Comparison of ENCODE assay signal across 12 cellular contexts in genomic region chr12:124856132-124856841, GRCh38. TPM values are rescaled to one million over a fixed set of nuclear protein-coding genes. Genes with fewer than 3 reads are reported as not detected.
DNase-seq lines count a peak whose midpoint lies in the region; ATAC-seq, FAIRE-seq and TF ChIP-seq lines count a peak whose summit lies in the region.
"Had no signal": no experiment of that assay in that cellular context is flagged by ENCODE, and none has a peak within 500 bp of the region (broad histone marks: within the 10 kb centered on the region; RNA-seq: fewer than 3 reads in every experiment).

No MANE protein-coding gene starts in this region.

- H2BK20ac ChIP-seq in H1 (ENCODE audit: low read length), result no peak overlapping the region

- H3K14ac ChIP-seq in H1 (ENCODE audit: insufficient read length), result no peak overlapping the region

- FAIRE-seq in H1 (lab: Jason Lieb, UNC) (no peak), D721Med (lab: Jason Lieb, UNC) (no peak)
- FAIRE-seq: keratinocyte had no signal

- no peak overlapping the region for H2BK12ac ChIP-seq in H1 (ENCODE audit: low read depth, low read length)

- H3K4me2 ChIP-seq in H1 (ENCODE audit: insufficient read depth in 1 of 2, low read depth in 2 of 2, low read length in 2 of 2) (no peak overlapping the region), osteoblast (ENCODE audit: insufficient read depth, low read length) (no peak overlapping the region)

- H2BK5ac ChIP-seq in H1 (ENCODE audit: low read depth, low read length), result no peak overlapping the region; the same call in 1 of the 2 replicates

- H3K36me3 ChIP-seq in H1 (ENCODE audit: control insufficient read depth in 2 of 4, insufficient read depth in 4 of 4, low read length in 3 of 4) (peaks cover 0 to 2% (median 0%) of the 10 kb centered on the region in 4 experiments; a peak in 1 of 8 replicates), osteoblast (ENCODE audit: insufficient read depth, low read length) (no peaks in the 10 kb centered on the region)
- H3K36me3 ChIP-seq: suprapubic skin had no signal

- ATAC-seq in GM21367 (IDR thresholded peaks at IDR 0.05; ENCODE audit: unreplicated experiment), result no peak

- no peak for TF ChIP-seq EP300 in H1 (IDR thresholded peaks at IDR 0.05; ENCODE audit: borderline replicate concordance in 1 of 2, low read depth in 2 of 2, low read length in 2 of 2)

- peaks cover 0 to 8% of the 10 kb centered on the region in 2 experiments for H4K20me1 ChIP-seq in H1 (replicated peaks in 1 of 2; ENCODE audit: control insufficient read depth in 1 of 2, insufficient read depth in 2 of 2, low read length in 2 of 2)
- H4K20me1 ChIP-seq in osteoblast (ENCODE audit: insufficient read depth, low read length), result no peaks in the 10 kb centered on the region

- no peaks in the 10 kb centered on the region for H3K23me2 ChIP-seq in H1 (ENCODE audit: low read depth, low read length)

- H4K91ac ChIP-seq in H1 (replicated peaks; ENCODE audit: insufficient read length, low read length), result no peak overlapping the region

- H3K79me2 ChIP-seq in H1 (ENCODE audit: control insufficient read depth in 1 of 2, insufficient read depth in 2 of 2, low read length in 2 of 2), result peaks cover 0 to 14% of the 10 kb centered on the region in 2 experiments
- H3K79me2 ChIP-seq in osteoblast (ENCODE audit: insufficient read depth, low read length), result no peaks in the 10 kb centered on the region

- CTCF ChIA-PET in H1 (lab: Charles Lee; ENCODE audit: partially characterized antibody), result interaction anchor here (1.0 to 2.5 kb wide), 4 partner anchors 13 to 50 kb away, joined by 4 to 6 read pairs (median 4); no protein-coding TSS in a partner anchor

- no peak overlapping the region for H3K56ac ChIP-seq in H1 (replicated peaks; ENCODE audit: insufficient read length, low read depth, low read length)

- POLR2A ChIA-PET in H1 (lab: Charles Lee; ENCODE audit: partially characterized antibody), result interaction anchor here (1.4 to 2.1 kb wide), 3 partner anchors 8 to 54 kb away, joined by 4 to 5 read pairs (median 5); no protein-coding TSS in a partner anchor

- H2AFZ ChIP-seq in H1 (ENCODE audit: low read length) (no peak overlapping the region), osteoblast (ENCODE audit: low read length) (no peak overlapping the region)

- H3K4me3 ChIP-seq in GM12865 (ENCODE audit: low read depth, low read length), result no peak overlapping the region
- no peak overlapping the region for H3K4me3 ChIP-seq in H1 (ENCODE audit: extremely low read depth in 1 of 4, insufficient read depth in 2 of 4, low read depth in 3 of 4, low read length in 4 of 4)
- H3K4me3 ChIP-seq in osteoblast (ENCODE audit: insufficient read depth, low read length), result no peak overlapping the region
- H3K4me3 ChIP-seq: suprapubic skin had no signal

- H3K27ac ChIP-seq in H1 (ENCODE audit: low read depth, low read length) (no peak overlapping the region), osteoblast (ENCODE audit: low read depth, low read length) (no peak overlapping the region)
- H3K27ac ChIP-seq: suprapubic skin had no signal

- H3K23ac ChIP-seq in H1 (ENCODE audit: insufficient read length), result no peak overlapping the region

- no peak overlapping the region for H3K4ac ChIP-seq in H1 (replicated peaks; ENCODE audit: insufficient read length, low read depth, low read length)

- H4K8ac ChIP-seq in H1 (ENCODE audit: extremely low read depth, insufficient read depth, low read length), result peak overlapping the region; percentile 11; the same call in 1 of the 2 replicates

- peak; percentile 29 for TF ChIP-seq CTCF in GM12865 (IDR thresholded peaks at IDR 0.05; ENCODE audit: insufficient read depth, low read depth, low read length, missing control alignments)
- TF ChIP-seq CTCF in H1 (IDR thresholded peaks at IDR 0.05; ENCODE audit: control extremely low read depth in 1 of 3, insufficient read depth in 1 of 3, low read depth in 1 of 3, low read length in 3 of 3), result peak; percentile 7 to 46 (median 21)
- TF ChIP-seq CTCF in osteoblast (IDR thresholded peaks at IDR 0.05; ENCODE audit: extremely low read depth, low read depth, low read length), result no peak
- no peak for TF ChIP-seq CTCF in D721Med (IDR thresholded peaks at IDR 0.05; ENCODE audit: insufficient read depth, missing control alignments)

- no peak for DNase-seq in GM12865 (ENCODE audit: low read depth)
- DNase-seq in MV-4-11 (lab: John Stamatoyannopoulos, UW), result peak; percentile 44
- no peak for DNase-seq in H1 (ENCODE audit: low read depth in 1 of 2, low spot score in 2 of 2)
- peak; percentile 58 for DNase-seq in osteoblast (ENCODE audit: insufficient read length, low spot score, missing footprints)
- no peak for DNase-seq in GOT3 (lab: John Stamatoyannopoulos, UW)
- DNase-seq in AG08395 (ENCODE audit: low spot score), result no peak
- no peak for DNase-seq in D721Med (ENCODE audit: insufficient read length, low spot score)
- DNase-seq: NCI-H1694; stimulated activated CD4-positive, alpha-beta T cell treated with anti-CD3 and anti-CD28 coated beads, Interleukin-4, amount 100 ng/mL, for 1 hour had no signal

- no peak overlapping the region for H4K5ac ChIP-seq in H1 (ENCODE audit: insufficient read length, low read depth, low read length)

- H3K18ac ChIP-seq in H1 (ENCODE audit: extremely low read depth, low read length), result no peak overlapping the region

- no peak overlapping the region for H2BK120ac ChIP-seq in H1 (replicated peaks; ENCODE audit: low read depth, low read length)

- 89% methylated on average over 16 of the region's 16 CpGs; no CpG with 5 or more reads in 1 of the 2 experiments for WGBS in H1 (ENCODE audit: extremely low coverage in 1 of 2, insufficient coverage in 1 of 2, insufficient read length in 1 of 2, insufficient replicate concordance in 2 of 2, low coverage in 1 of 2, low lambda C conversion rate in 2 of 2, missing lambda C conversion rate in 1 of 2), 2 experiments

- H3K9me3 ChIP-seq in H1 (ENCODE audit: insufficient read depth in 2 of 2, low read depth in 1 of 2, low read length in 1 of 2), result no peaks in the 10 kb centered on the region
- no peaks in the 10 kb centered on the region for H3K9me3 ChIP-seq in osteoblast (ENCODE audit: low read depth, low read length)
- H3K9me3 ChIP-seq: suprapubic skin had no signal

- no peak overlapping the region for H2BK15ac ChIP-seq in H1 (ENCODE audit: low read length)

- H3K4me1 ChIP-seq in H1 (replicated peaks in 1 of 4; ENCODE audit: control insufficient read depth in 3 of 4, insufficient read depth in 4 of 4, low read length in 3 of 4), result no peaks in the 10 kb centered on the region; a peak in 1 of 7 replicates
- H3K4me1 ChIP-seq in osteoblast (ENCODE audit: insufficient read depth, low read length), result peaks cover 15% of the 10 kb centered on the region

- H3K9ac ChIP-seq in H1 (replicated peaks in 1 of 4; ENCODE audit: extremely low read depth in 1 of 4, low read depth in 3 of 4, low read length in 3 of 4), result no peak overlapping the region

- H3K27me3 ChIP-seq in H1 (replicated peaks in 1 of 4; ENCODE audit: control insufficient read depth in 3 of 4, extremely low read depth in 1 of 4, insufficient read depth in 3 of 4, low read length in 3 of 4), result no peaks in the 10 kb centered on the region
- no peaks in the 10 kb centered on the region for H3K27me3 ChIP-seq in osteoblast (ENCODE audit: insufficient read depth, low read length)
- H3K27me3 ChIP-seq: suprapubic skin had no signal

- H2AK5ac ChIP-seq in H1 (ENCODE audit: low read depth, low read length), result no peak overlapping the region; the same call in 1 of the 2 replicates

- TF ChIP-seq POLR2A in H1 (IDR thresholded peaks at IDR 0.05; ENCODE audit: control extremely low read depth in 1 of 2, low read depth in 2 of 2, low read length in 2 of 2), result no peak

- no peak for TF ChIP-seq RAD21 in H1 (IDR thresholded peaks at IDR 0.05 in 1 of 2, conservative IDR thresholded peaks at IDR 0.05 in 1 of 2; ENCODE audit: low read depth in 2 of 2, low read length in 2 of 2)

- peaks cover 19% of the 10 kb centered on the region for H3K79me1 ChIP-seq in H1 (ENCODE audit: low read depth, low read length)

TF ChIP-seq in H1, 55 proteins besides CTCF, POLR2A, EP300 and RAD21 (continues in another document):
- TF ChIP-seq ZNF274 (IDR thresholded peaks at IDR 0.05; ENCODE audit: borderline replicate concordance, extremely low read depth, low read length) (no peak), BACH1 (IDR thresholded peaks at IDR 0.05; ENCODE audit: low read length) (no peak), RNF2 (IDR thresholded peaks at IDR 0.05; ENCODE audit: borderline replicate concordance, low read depth, low read length, missing control alignments, poor library complexity, severe bottlenecking) (no peak), ATF2 (IDR thresholded peaks at IDR 0.05; ENCODE audit: low read length) (no peak)

RNA-seq across cellular contexts. Expression of gene SCARB1, which starts 7.4 kb away (rescaled TPM):
- total RNA-seq in H1 (2021; fragmentation: NEBNext Ultra II Directional; extraction: Animal tissue kit (Norgen Biotek cat#: 25700)), result 57.1 and 58.0 TPM in 2 replicates
- polyA plus RNA-seq in H1 (2011; rRNA removed), result 45.3 and 70.7 TPM in 2 replicates
- 49.4 TPM for polyA plus RNA-seq in H1 (2011; cell fraction: cytosol; rRNA removed)
- polyA plus RNA-seq in H1 (2011; cell fraction: nucleus; rRNA removed), result 108 TPM
- 52.4 to 76.7 TPM (median 66.8 TPM) in 4 replicates for polyA plus RNA-seq in H1 (2012, experiment 1 of 2)
- 40.2 TPM for polyA plus RNA-seq in H1 (2012, experiment 2 of 2)
- 81.2 TPM for polyA plus RNA-seq in H1 (2013, experiment 1 of 2)
- 90.5 TPM for polyA plus RNA-seq in H1 (2013, experiment 2 of 2)
- 52.9 and 55.6 TPM in 2 replicates for polyA minus RNA-seq in H1 (2011; rRNA and poly(A)+ RNA removed)
- 28.3 TPM for polyA minus RNA-seq in H1 (2011; cell fraction: cytosol; rRNA and poly(A)+ RNA removed)
- 31.4 TPM for polyA minus RNA-seq in H1 (2011; cell fraction: nucleus; rRNA and poly(A)+ RNA removed)
- total RNA-seq in osteoblast, result 9.4 and 10.9 TPM in 2 replicates

RNA-seq across cellular contexts. Expression of gene UBC, which starts 58.2 kb away (rescaled TPM):
- 559 and 571 TPM in 2 replicates for total RNA-seq in H1 (2021; fragmentation: NEBNext Ultra II Directional; extraction: Animal tissue kit (Norgen Biotek cat#: 25700))
- 366 and 749 TPM in 2 replicates for polyA plus RNA-seq in H1 (2011; rRNA removed)
- polyA plus RNA-seq in H1 (2011; cell fraction: cytosol; rRNA removed), result 933 TPM
- polyA plus RNA-seq in H1 (2011; cell fraction: nucleus; rRNA removed), result 730 TPM
- polyA plus RNA-seq in H1 (2012, experiment 1 of 2), result 760 to 816 TPM (median 784 TPM) in 4 replicates
- polyA plus RNA-seq in H1 (2012, experiment 2 of 2), result 361 TPM
- polyA plus RNA-seq in H1 (2013, experiment 1 of 2), result 525 TPM
- polyA plus RNA-seq in H1 (2013, experiment 2 of 2), result 524 TPM
- 622 and 655 TPM in 2 replicates for polyA minus RNA-seq in H1 (2011; rRNA and poly(A)+ RNA removed)
- 263 TPM for polyA minus RNA-seq in H1 (2011; cell fraction: cytosol; rRNA and poly(A)+ RNA removed)
- 233 TPM for polyA minus RNA-seq in H1 (2011; cell fraction: nucleus; rRNA and poly(A)+ RNA removed)
- 1,904 and 1,975 TPM in 2 replicates for total RNA-seq in osteoblast

Comparison
In these comparisons a context has a peak if more than half of its experiments do, and no peak if none do; other contexts are left out.
1. DNase-seq: peak in MV-4-11 (single experiment) and osteoblast (single experiment); none in GM12865 (single experiment), H1 (0 of 2), GOT3 (single experiment), AG08395 (single experiment) and D721Med (single experiment).
2. CTCF ChIP-seq: peak in GM12865 (single experiment) and H1 (3 of 3); none in osteoblast (single experiment) and D721Med (single experiment).